Comparison of ENCODE assay signal across 31 cellular contexts in the genomic region with DNA sequence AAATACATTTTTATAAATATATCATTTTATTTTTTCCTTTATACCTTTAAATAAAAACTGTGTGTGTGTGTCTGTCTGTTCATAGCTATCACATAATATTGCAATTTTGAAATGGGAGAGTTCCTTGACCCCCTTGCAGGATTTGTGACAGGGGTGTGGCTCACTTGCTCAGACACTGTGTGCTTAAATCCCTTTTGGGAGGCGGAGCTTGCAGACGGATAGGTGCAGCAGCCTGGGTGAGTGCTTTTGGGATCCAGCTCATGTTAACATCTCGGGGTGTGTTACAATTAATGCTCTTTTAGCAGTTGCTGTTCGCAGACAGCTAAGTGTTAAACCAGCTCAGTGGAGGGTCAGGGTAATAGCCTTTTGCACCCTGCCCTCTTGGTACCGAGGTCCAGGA.
DNase-seq lines count a peak whose midpoint lies in the region; ATAC-seq and TF ChIP-seq lines count a peak whose summit lies in the region.
"Had no signal": no experiment of that assay in that cellular context is flagged by ENCODE, and none has a peak within 500 bp of the region (broad histone marks: within the 10 kb centered on the region; RNA-seq: fewer than 3 reads in every experiment).

No MANE protein-coding gene starts in this region.

- in situ Hi-C loops in HAP-1 (cut with MboI; ENCODE audit: low sequenced_read_pairs): no loop called here

- H3K27ac Mint-ChIP-seq in GM23338: no peak overlapping the region
- H3K27ac Mint-ChIP-seq: B cell; CD14-positive monocyte; CD4-positive, alpha-beta memory T cell; CD4-positive, alpha-beta T cell; CD4-positive, CD25-positive, alpha-beta regulatory T cell; CD8-positive, alpha-beta T cell had no signal

- 67 to 75% (median 73%) methylated on average over 5 of the region's 5 CpGs for WGBS in psoas muscle, 3 donors

- DNase-seq in GM23338 (ENCODE audit: low spot score): peak; percentile 7
- DNase-seq in HAP-1 (ENCODE audit: low spot score in 2 of 2): peak; percentile 83 to 84
- no peak for DNase-seq in psoas muscle
- no peak for DNase-seq in NCI-H1417 (lab: John Stamatoyannopoulos, UW)
- DNase-seq: 8988T; ACHN; AML-193; BE2C; C1 segment of cervical spinal cord; Caco-2; Calu3; CD4-positive, alpha-beta memory T cell; CD4-positive, alpha-beta T cell; CD4-positive, CD25-positive, alpha-beta regulatory T cell; CD8-positive, alpha-beta memory T cell; CD8-positive, alpha-beta T cell; COR-L47; DMS 273 treated with DMSO at 0.1 percent for 48 hours; DMS153; DMS53; DMS79; DMS79 treated with DMSO at 0.1 percent for 48 hours; DND-41; EL had no signal

- H3K79me2 ChIP-seq in GM23338 (replicated peaks; ENCODE audit: insufficient read depth): no peaks in the 10 kb centered on the region

- H3K36me3 ChIP-seq in GM23338 (ENCODE audit: insufficient read depth) (no peaks in the 10 kb centered on the region), HAP-1 (replicated peaks) (no peaks in the 10 kb centered on the region), psoas muscle (ENCODE audit: insufficient read depth in 1 of 2, low read depth in 1 of 2) (no peaks in the 10 kb centered on the region)
- H3K36me3 ChIP-seq: BE2C; BLaER1; BLaER1 treated with 17β-estradiol and CSF1 and Interleukin-3, amounts not matched to agents 10 nM and 100 nM had no signal

- H3K9me3 Mint-ChIP-seq in GM23338: peaks cover 10% of the 10 kb centered on the region
- H3K9me3 Mint-ChIP-seq: CD4-positive, alpha-beta T cell had no signal

- H3K4me2 ChIP-seq in GM23338: no peak overlapping the region
- H3K4me2 ChIP-seq: A549; BLaER1; BLaER1 treated with 17β-estradiol and CSF1 and Interleukin-3, amounts not matched to agents 10 nM and 100 nM had no signal

- H3K27ac ChIP-seq in GM23338 (ENCODE audit: low read depth) (no peak overlapping the region), psoas muscle (no peak overlapping the region)
- H3K27ac ChIP-seq: 22Rv1; A549; BLaER1; BLaER1 treated with 17β-estradiol and CSF1 and Interleukin-3, amounts not matched to agents 10 nM and 100 nM; C4-2B had no signal

- H2AFZ ChIP-seq in GM23338: no peak overlapping the region

- H4K20me1 ChIP-seq in GM23338 (replicated peaks; ENCODE audit: insufficient read depth): no peaks in the 10 kb centered on the region
- H4K20me1 ChIP-seq: BLaER1; BLaER1 treated with 17β-estradiol and CSF1 and Interleukin-3, amounts not matched to agents 10 nM and 100 nM had no signal

- ATAC-seq in GM23338: no peak
- ATAC-seq in psoas muscle: no peak
- ATAC-seq: A549; CD8-positive, alpha-beta T cell had no signal

- H3K27me3 ChIP-seq in GM23338 (ENCODE audit: insufficient read depth) (no peaks in the 10 kb centered on the region), HAP-1 (ENCODE audit: low read depth) (no peaks in the 10 kb centered on the region), psoas muscle (ENCODE audit: insufficient read depth in 3 of 3, low read length in 2 of 3) (no peaks in the 10 kb centered on the region)
- H3K27me3 ChIP-seq: BE2C; BLaER1; BLaER1 treated with 17β-estradiol and CSF1 and Interleukin-3, amounts not matched to agents 10 nM and 100 nM had no signal

- H3K9me3 ChIP-seq in HAP-1: no peaks in the 10 kb centered on the region
- H3K9me3 ChIP-seq in psoas muscle: no peaks in the 10 kb centered on the region
- H3K9me3 ChIP-seq: A549; BE2C; BLaER1; BLaER1 treated with 17β-estradiol and CSF1 and Interleukin-3, amounts not matched to agents 10 nM and 100 nM; Caco-2 had no signal

- TF ChIP-seq CTCF in GM23338 (conservative IDR thresholded peaks at IDR 0.05; ENCODE audit: low read depth in 2 of 2) (no peak), psoas muscle (IDR thresholded peaks at IDR 0.05) (no peak)

- peaks cover 12% of the 10 kb centered on the region for H3K36me3 Mint-ChIP-seq in GM23338 (ENCODE audit: low read depth)
- H3K36me3 Mint-ChIP-seq: CD14-positive monocyte; CD4-positive, alpha-beta memory T cell; CD4-positive, CD25-positive, alpha-beta regulatory T cell; CD8-positive, alpha-beta memory T cell; CD8-positive, alpha-beta T cell had no signal

- no peaks in the 10 kb centered on the region for H3F3A ChIP-seq in GM23338 (replicated peaks; ENCODE audit: low read depth)

- H3K4me3 Mint-ChIP-seq in GM23338: no peak overlapping the region
- H3K4me3 Mint-ChIP-seq: B cell; CD14-positive monocyte; CD4-positive, alpha-beta memory T cell; CD4-positive, alpha-beta T cell; CD4-positive, CD25-positive, alpha-beta regulatory T cell; CD8-positive, alpha-beta memory T cell; CD8-positive, alpha-beta T cell had no signal

- H3K27me3 Mint-ChIP-seq in GM23338 (ENCODE audit: insufficient read depth, low read depth, poor library complexity): peaks cover 3% of the 10 kb centered on the region
- H3K27me3 Mint-ChIP-seq: B cell; CD4-positive, alpha-beta memory T cell; CD4-positive, alpha-beta T cell; CD4-positive, CD25-positive, alpha-beta regulatory T cell had no signal

- H3K4me1 ChIP-seq in GM23338 (ENCODE audit: insufficient read depth) (peaks cover 15% of the 10 kb centered on the region), HAP-1 (peaks cover 85% of the 10 kb centered on the region), psoas muscle (no peaks in the 10 kb centered on the region)
- H3K4me1 ChIP-seq: A549; BE2C; BLaER1; BLaER1 treated with 17β-estradiol and CSF1 and Interleukin-3, amounts not matched to agents 10 nM and 100 nM; Caco-2 had no signal

- no peaks in the 10 kb centered on the region for H3K9me2 ChIP-seq in GM23338 (ENCODE audit: insufficient read depth)

- intact Hi-C loops in psoas muscle (cut with DNase I): no loop called here

- H3K4me3 ChIP-seq in GM23338 (no peak overlapping the region), HAP-1 (peak overlapping the region; percentile 27), psoas muscle (no peak overlapping the region)
- H3K4me3 ChIP-seq: A549; BLaER1; BLaER1 treated with 17β-estradiol and CSF1 and Interleukin-3, amounts not matched to agents 10 nM and 100 nM had no signal

- peaks cover 22% of the 10 kb centered on the region for H3K4me1 Mint-ChIP-seq in GM23338
- H3K4me1 Mint-ChIP-seq: B cell; CD14-positive monocyte; CD4-positive, alpha-beta memory T cell; CD4-positive, CD25-positive, alpha-beta regulatory T cell; CD8-positive, alpha-beta memory T cell had no signal

TF ChIP-seq in GM23338, 12 proteins besides CTCF, POLR2A, EP300 and RAD21 (continues in another document):
- TF ChIP-seq EZH2 (IDR thresholded peaks at IDR 0.05; ENCODE audit: low read depth, unreplicated experiment) (no peak), POLR2AphosphoS5 (IDR thresholded peaks at IDR 0.05; ENCODE audit: low read depth) (no peak), ZNF114 (CRISPR knock-in tag; IDR thresholded peaks at IDR 0.05) (no peak)
- TF ChIP-seq, protein P1, sequence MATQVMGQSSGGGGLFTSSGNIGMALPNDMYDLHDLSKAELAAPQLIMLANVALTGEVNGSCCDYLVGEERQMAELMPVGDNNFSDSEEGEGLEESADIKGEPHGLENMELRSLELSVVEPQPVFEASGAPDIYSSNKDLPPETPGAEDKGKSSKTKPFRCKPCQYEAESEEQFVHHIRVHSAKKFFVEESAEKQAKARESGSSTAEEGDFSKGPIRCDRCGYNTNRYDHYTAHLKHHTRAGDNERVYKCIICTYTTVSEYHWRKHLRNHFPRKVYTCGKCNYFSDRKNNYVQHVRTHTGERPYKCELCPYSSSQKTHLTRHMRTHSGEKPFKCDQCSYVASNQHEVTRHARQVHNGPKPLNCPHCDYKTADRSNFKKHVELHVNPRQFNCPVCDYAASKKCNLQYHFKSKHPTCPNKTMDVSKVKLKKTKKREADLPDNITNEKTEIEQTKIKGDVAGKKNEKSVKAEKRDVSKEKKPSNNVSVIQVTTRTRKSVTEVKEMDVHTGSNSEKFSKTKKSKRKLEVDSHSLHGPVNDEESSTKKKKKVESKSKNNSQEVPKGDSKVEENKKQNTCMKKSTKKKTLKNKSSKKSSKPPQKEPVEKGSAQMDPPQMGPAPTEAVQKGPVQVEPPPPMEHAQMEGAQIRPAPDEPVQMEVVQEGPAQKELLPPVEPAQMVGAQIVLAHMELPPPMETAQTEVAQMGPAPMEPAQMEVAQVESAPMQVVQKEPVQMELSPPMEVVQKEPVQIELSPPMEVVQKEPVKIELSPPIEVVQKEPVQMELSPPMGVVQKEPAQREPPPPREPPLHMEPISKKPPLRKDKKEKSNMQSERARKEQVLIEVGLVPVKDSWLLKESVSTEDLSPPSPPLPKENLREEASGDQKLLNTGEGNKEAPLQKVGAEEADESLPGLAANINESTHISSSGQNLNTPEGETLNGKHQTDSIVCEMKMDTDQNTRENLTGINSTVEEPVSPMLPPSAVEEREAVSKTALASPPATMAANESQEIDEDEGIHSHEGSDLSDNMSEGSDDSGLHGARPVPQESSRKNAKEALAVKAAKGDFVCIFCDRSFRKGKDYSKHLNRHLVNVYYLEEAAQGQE (IDR thresholded peaks at IDR 0.05; ENCODE audit: unreplicated experiment): no peak

Comparison
In these comparisons a context has a peak if more than half of its experiments do, and no peak if none do; other contexts are left out.
1. DNase-seq: peak in GM23338 (single experiment) and HAP-1 (2 of 2); none in psoas muscle (0 of 2) and NCI-H1417 (0 of 3).